Comparison of ENCODE assay signal across 1 cellular context in genomic region chr3:45666729-45667440, GRCh38.
TF ChIP-seq lines count a peak whose summit lies in the region.

No MANE protein-coding gene starts in this region.

TF ChIP-seq in IMR-90, 13 proteins besides CTCF, POLR2A, EP300 and RAD21 (continued from another document):
- TF ChIP-seq ELK1 (IDR thresholded peaks at IDR 0.05; ENCODE audit: borderline replicate concordance, low read depth, low read length) = no peak
- TF ChIP-seq BHLHE40 (IDR thresholded peaks at IDR 0.05; ENCODE audit: low read depth, low read length) = no peak
- TF ChIP-seq MAZ (IDR thresholded peaks at IDR 0.05; ENCODE audit: borderline replicate concordance, low read depth, low read length) = no peak
- peak; percentile 88 for TF ChIP-seq USF2 (IDR thresholded peaks at IDR 0.05; ENCODE audit: low read depth, low read length)
- no peak for TF ChIP-seq SMC3 (IDR thresholded peaks at IDR 0.05; ENCODE audit: low read depth, low read length)
- TF ChIP-seq MXI1 (IDR thresholded peaks at IDR 0.05; ENCODE audit: borderline replicate concordance, low read depth, low read length) = 0 out of 2 replicates have a peak, but pooled peaks have one; percentile 25
- no peak for TF ChIP-seq NFE2L2 (IDR thresholded peaks at IDR 0.05; ENCODE audit: low read depth, low read length)
